Comparison of ENCODE assay signal across 7 cellular contexts in the genomic region with DNA sequence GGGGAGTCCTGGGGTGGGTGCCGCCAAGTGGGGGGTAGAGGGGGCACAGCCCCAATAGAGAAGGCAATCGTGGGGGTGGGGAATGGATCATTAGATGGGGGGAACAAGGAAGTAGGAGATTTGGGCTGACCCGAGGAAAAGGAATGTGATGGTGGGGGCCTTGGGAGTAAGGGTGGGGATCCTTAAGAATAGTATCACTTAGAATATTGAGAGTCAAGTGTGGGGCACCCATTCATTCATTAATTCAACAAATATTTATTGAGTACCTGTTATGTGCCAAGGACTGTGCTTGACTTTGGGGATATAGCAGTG. TPM values are rescaled to one million over a fixed set of nuclear protein-coding genes. Genes with fewer than 3 reads are reported as not detected.
DNase-seq lines count a peak whose midpoint lies in the region; ATAC-seq lines count a peak whose summit lies in the region.

No MANE protein-coding gene starts in this region.

- H3K27ac Mint-ChIP-seq in activated T-helper 2 cell treated with anti-CD3 and anti-CD28 coated beads, Interferon-gamma antibody, Interleukin-2, Interleukin-4, amounts not matched to agents 10 μg/mL and 5 μg/mL and 100 μg/mL, durations not matched to agents 14 hours and 24 hours and 36 hours, result peak overlapping the region; percentile 86
- H3K27ac Mint-ChIP-seq in stimulated activated naive CD8-positive, alpha-beta T cell treated with anti-CD3 and anti-CD28 coated beads, Interleukin-15, amount 100 ng/mL, for 72 hours, result peak overlapping the region; percentile 30 to 94

- ATAC-seq in stimulated activated naive CD8-positive, alpha-beta T cell treated with anti-CD3 and anti-CD28 coated beads, Interleukin-15, amount 100 ng/mL, for 72 hours, result no peak
- no peak for ATAC-seq in HG03571 (IDR thresholded peaks at IDR 0.05; ENCODE audit: unreplicated experiment)

- H3K9me3 ChIP-seq in HUES6 (ENCODE audit: control insufficient read depth, insufficient read depth, low read depth, low read length) (no peaks in the 10 kb centered on the region), iPS-20b (ENCODE audit: insufficient read depth, low read depth, low read length) (no peaks in the 10 kb centered on the region)

- peaks cover 38% of the 10 kb centered on the region for H3K36me3 Mint-ChIP-seq in activated T-helper 2 cell treated with anti-CD3 and anti-CD28 coated beads, Interferon-gamma antibody, Interleukin-2, Interleukin-4, amounts not matched to agents 10 μg/mL and 5 μg/mL and 100 μg/mL, durations not matched to agents 14 hours and 24 hours and 36 hours (ENCODE audit: low read depth)

- H3K9ac ChIP-seq in HUES6 (ENCODE audit: low read length) (peak overlapping the region; percentile 98), iPS-20b (ENCODE audit: low read depth, low read length) (peak overlapping the region; percentile 99; the same call in 1 of the 2 replicates)

- no peak for DNase-seq in activated T-helper 2 cell treated with anti-CD3 and anti-CD28 coated beads, Interferon-gamma antibody, Interleukin-2, Interleukin-4, amounts not matched to agents 10 μg/mL and 5 μg/mL and 100 μg/mL, durations not matched to agents 14 hours and 24 hours and 36 hours (ENCODE audit: low spot score)
- DNase-seq in stimulated activated naive CD8-positive, alpha-beta T cell treated with anti-CD3 and anti-CD28 coated beads, Interleukin-15, amount 100 ng/mL, for 72 hours, result no peak
- DNase-seq in NCI-H1694 (lab: John Stamatoyannopoulos, UW) (no peak), medulla oblongata (ENCODE audit: extremely low spot score) (no peak)

- intact Hi-C loops in activated T-helper 2 cell treated with anti-CD3 and anti-CD28 coated beads, Interferon-gamma antibody, Interleukin-2, Interleukin-4, amounts not matched to agents 10 μg/mL and 5 μg/mL and 100 μg/mL, durations not matched to agents 14 hours and 24 hours and 36 hours (cut with micrococcal nuclease), result no loop called here

- no peak overlapping the region for H3K27ac ChIP-seq in HUES6 (ENCODE audit: low read depth, low read length)
- H3K27ac ChIP-seq in iPS-20b (ENCODE audit: low read length), result peak overlapping the region; percentile 99

- no peaks in the 10 kb centered on the region for H3K9me3 Mint-ChIP-seq in activated T-helper 2 cell treated with anti-CD3 and anti-CD28 coated beads, Interferon-gamma antibody, Interleukin-2, Interleukin-4, amounts not matched to agents 10 μg/mL and 5 μg/mL and 100 μg/mL, durations not matched to agents 14 hours and 24 hours and 36 hours
- H3K9me3 Mint-ChIP-seq in stimulated activated naive CD8-positive, alpha-beta T cell treated with anti-CD3 and anti-CD28 coated beads, Interleukin-15, amount 100 ng/mL, for 72 hours, result no peaks in the 10 kb centered on the region

- H3K4me1 Mint-ChIP-seq in activated T-helper 2 cell treated with anti-CD3 and anti-CD28 coated beads, Interferon-gamma antibody, Interleukin-2, Interleukin-4, amounts not matched to agents 10 μg/mL and 5 μg/mL and 100 μg/mL, durations not matched to agents 14 hours and 24 hours and 36 hours (ENCODE audit: low read depth), result peaks cover 47% of the 10 kb centered on the region
- peaks cover 51% of the 10 kb centered on the region for H3K4me1 Mint-ChIP-seq in stimulated activated naive CD8-positive, alpha-beta T cell treated with anti-CD3 and anti-CD28 coated beads, Interleukin-15, amount 100 ng/mL, for 72 hours

- peak overlapping the region; percentile 89 for H3K4me3 Mint-ChIP-seq in activated T-helper 2 cell treated with anti-CD3 and anti-CD28 coated beads, Interferon-gamma antibody, Interleukin-2, Interleukin-4, amounts not matched to agents 10 μg/mL and 5 μg/mL and 100 μg/mL, durations not matched to agents 14 hours and 24 hours and 36 hours (ENCODE audit: low read depth)
- H3K4me3 Mint-ChIP-seq in stimulated activated naive CD8-positive, alpha-beta T cell treated with anti-CD3 and anti-CD28 coated beads, Interleukin-15, amount 100 ng/mL, for 72 hours, result peak overlapping the region; percentile 87 to 91

- H3K36me3 ChIP-seq in HUES6 (ENCODE audit: control insufficient read depth, insufficient read depth, low read length), result peaks cover 13% of the 10 kb centered on the region
- H3K36me3 ChIP-seq in iPS-20b (ENCODE audit: insufficient read depth, low read depth, low read length), result peaks cover 23% of the 10 kb centered on the region

- peaks cover 13% of the 10 kb centered on the region for H3K27me3 Mint-ChIP-seq in activated T-helper 2 cell treated with anti-CD3 and anti-CD28 coated beads, Interferon-gamma antibody, Interleukin-2, Interleukin-4, amounts not matched to agents 10 μg/mL and 5 μg/mL and 100 μg/mL, durations not matched to agents 14 hours and 24 hours and 36 hours (ENCODE audit: low read depth)
- H3K27me3 Mint-ChIP-seq in stimulated activated naive CD8-positive, alpha-beta T cell treated with anti-CD3 and anti-CD28 coated beads, Interleukin-15, amount 100 ng/mL, for 72 hours, result no peaks in the 10 kb centered on the region

- H3K27me3 ChIP-seq in HUES6 (ENCODE audit: control insufficient read depth, insufficient read depth, low read length), result no peaks in the 10 kb centered on the region
- no peaks in the 10 kb centered on the region for H3K27me3 ChIP-seq in iPS-20b (ENCODE audit: insufficient read depth, low read length)

- H3K4me3 ChIP-seq in HUES6 (ENCODE audit: low read depth, low read length) (peak overlapping the region; percentile 95), iPS-20b (ENCODE audit: low read length) (peak overlapping the region; percentile 97)

- H3K4me1 ChIP-seq in HUES6 (ENCODE audit: control insufficient read depth, insufficient read depth, low read length) (peaks cover 34% of the 10 kb centered on the region), iPS-20b (ENCODE audit: insufficient read depth, low read length) (no peaks in the 10 kb centered on the region)

RNA-seq across cellular contexts. Expression of gene PPP5C, which starts 0.6 kb away (rescaled TPM):
- total RNA-seq in activated T-helper 2 cell treated with anti-CD3 and anti-CD28 coated beads, Interferon-gamma antibody, Interleukin-2, Interleukin-4, amounts not matched to agents 10 μg/mL and 5 μg/mL and 100 μg/mL, durations not matched to agents 14 hours and 24 hours and 36 hours, result 136 TPM in 2 replicates

RNA-seq across cellular contexts. Expression of gene HIF3A, which starts 50.7 kb away (rescaled TPM):
- not detected in 2 replicates for total RNA-seq in activated T-helper 2 cell treated with anti-CD3 and anti-CD28 coated beads, Interferon-gamma antibody, Interleukin-2, Interleukin-4, amounts not matched to agents 10 μg/mL and 5 μg/mL and 100 μg/mL, durations not matched to agents 14 hours and 24 hours and 36 hours
